1 cellular context compared by ENCODE assay signal in genomic region chr1:3796215-3797193, GRCh38.
A peak's percentile ranks its signal among the peaks of the same experiment; 100 is the strongest.
TF ChIP-seq lines count a peak whose summit lies in the region.

TSS of gene LRRC47 (minus strand) at chr1:3796498. CDS start at chr1:3796476, 22 bp downstream.

TF ChIP-seq in K562, 482 proteins besides CTCF, POLR2A, EP300 and RAD21 (continued from another document):
- TF ChIP-seq CREB3 (tag; conservative IDR thresholded peaks at IDR 0.05; ENCODE audit: low read depth) (no peak), TEAD1 (CRISPR knock-in tag; IDR thresholded peaks at IDR 0.05) (peak; percentile 62 to 68; a peak in 2 of 4 replicates), ARID2 (IDR thresholded peaks at IDR 0.05) (no peak), FIP1L1 (IDR thresholded peaks at IDR 0.05; ENCODE audit: low read depth, low read length, poor library complexity, severe bottlenecking) (peak; percentile 31), SUPT5H (IDR thresholded peaks at IDR 0.05) (peak; percentile 77), NR2C1 (IDR thresholded peaks at IDR 0.05) (peak; percentile 98), NR2C1 (tag; IDR thresholded peaks at IDR 0.05) (peak; percentile 99), PKNOX1 (IDR thresholded peaks at IDR 0.05) (peak; percentile 75), EHMT2 (IDR thresholded peaks at IDR 0.05) (0 out of 2 replicates have a peak, but pooled peaks have one; percentile 36), CCNT2 (IDR thresholded peaks at IDR 0.05; ENCODE audit: borderline replicate concordance, extremely low read depth, insufficient read length, low read depth, low read length) (peak; percentile 62), KLF1 (tag; IDR thresholded peaks at IDR 0.05) (0 out of 2 replicates have a peak, but pooled peaks have one; percentile 71), GABPA (tag; conservative IDR thresholded peaks at IDR 0.05; ENCODE audit: low read depth) (peak; percentile 99), ZNF696 (CRISPR knock-in tag; conservative IDR thresholded peaks at IDR 0.05) (no peak), NONO (IDR thresholded peaks at IDR 0.05; ENCODE audit: low read depth in 2 of 2, low read length in 1 of 2) (peak in 1 of 2 experiments; percentile 60; a peak in 1 of 4 replicates), SPI1 (IDR thresholded peaks at IDR 0.05; ENCODE audit: borderline replicate concordance, low read depth, low read length) (0 out of 2 replicates have a peak, but pooled peaks have one; percentile 10), PHF20 (IDR thresholded peaks at IDR 0.05; ENCODE audit: partially characterized antibody) (peak; percentile 94), AFF1 (IDR thresholded peaks at IDR 0.05; ENCODE audit: low read depth in 1 of 2, partially characterized antibody in 2 of 2) (peak in 1 of 2 experiments; percentile 71), POLR2G (IDR thresholded peaks at IDR 0.05; ENCODE audit: low read depth, low read length) (peak; percentile 94), ZNF395 (CRISPR knock-in tag; IDR thresholded peaks at IDR 0.05) (peak; percentile 46; the same call in 1 of the 2 replicates), SRF (CRISPR knock-in tag; IDR thresholded peaks at IDR 0.05) (peak in 1 of 2 experiments; percentile 81; a peak in 2 of 4 replicates), HDAC8 (tag; IDR thresholded peaks at IDR 0.05) (0 out of 2 replicates have a peak, but pooled peaks have one; percentile 27), SIN3A (IDR thresholded peaks at IDR 0.05; ENCODE audit: borderline replicate concordance in 2 of 2, control insufficient read depth in 1 of 2, low read depth in 2 of 2, low read length in 2 of 2) (peak; percentile 99), PML (IDR thresholded peaks at IDR 0.05; ENCODE audit: low read length) (peak; percentile 61), SNIP1 (IDR thresholded peaks at IDR 0.05; ENCODE audit: low read depth) (peak; percentile 99)
